In genomic region chr6:26056583-26057350, GRCh38 we compare ENCODE assay signal across 8 cellular contexts. TPM values are rescaled to one million over a fixed set of nuclear protein-coding genes. Genes with fewer than 3 reads are reported as not detected.
A peak's percentile ranks its signal among the peaks of the same experiment; 100 is the strongest.
DNase-seq lines count a peak whose midpoint lies in the region; ATAC-seq and TF ChIP-seq lines count a peak whose summit lies in the region.

No MANE protein-coding gene starts in this region.

- no TSS peak for BruUV-seq in Calu3 (replicated peaks; lab: Mats Ljungman, UMichigan)

- TF ChIP-seq POLR2A in transverse colon (IDR thresholded peaks at IDR 0.05), result no peak

- no peaks in the 10 kb centered on the region for H3K36me3 ChIP-seq in SK-N-MC (ENCODE audit: insufficient read depth, low read length)
- no peaks in the 10 kb centered on the region for H3K36me3 ChIP-seq in duodenal mucosa (ENCODE audit: control insufficient read depth in 1 of 2, insufficient read depth in 2 of 2, low read length in 2 of 2)
- no peaks in the 10 kb centered on the region for H3K36me3 ChIP-seq in mesodermal cell (ENCODE audit: control insufficient read depth, insufficient read depth, low read length)
- H3K36me3 ChIP-seq in transverse colon, result no peaks in the 10 kb centered on the region

- ATAC-seq in HG02610 (IDR thresholded peaks at IDR 0.05; ENCODE audit: unreplicated experiment) (peak; percentile 3), HG02642 (IDR thresholded peaks at IDR 0.05; ENCODE audit: poor library complexity, unreplicated experiment) (no peak)

- TF ChIP-seq CTCF in Calu3 (IDR thresholded peaks at IDR 0.05; ENCODE audit: unreplicated experiment), result no peak
- TF ChIP-seq CTCF in transverse colon (IDR thresholded peaks at IDR 0.05), result no peak

- no peaks in the 10 kb centered on the region for H3K9me3 ChIP-seq in SK-N-MC (ENCODE audit: low read depth, low read length)
- H3K9me3 ChIP-seq in duodenal mucosa (ENCODE audit: control insufficient read depth in 1 of 2, low read length in 2 of 2), result no peaks in the 10 kb centered on the region
- no peaks in the 10 kb centered on the region for H3K9me3 ChIP-seq in mesodermal cell (ENCODE audit: control insufficient read depth, low read length)
- H3K9me3 ChIP-seq in transverse colon, result no peaks in the 10 kb centered on the region

- peaks cover 36% of the 10 kb centered on the region for H3K36me3 Mint-ChIP-seq in Calu3 (ENCODE audit: insufficient read depth, unreplicated experiment)

- peak overlapping the region; percentile 97 for H3K27ac Mint-ChIP-seq in Calu3 (ENCODE audit: unreplicated experiment)

- H3K27me3 ChIP-seq in duodenal mucosa (ENCODE audit: control insufficient read depth in 1 of 2, insufficient read depth in 2 of 2, low read length in 2 of 2) (no peaks in the 10 kb centered on the region), transverse colon (no peaks in the 10 kb centered on the region)

- no peaks in the 10 kb centered on the region for H3K27me3 Mint-ChIP-seq in Calu3 (ENCODE audit: unreplicated experiment)

- peak overlapping the region; percentile 97 for H3K27ac ChIP-seq in SK-N-MC
- peak overlapping the region; percentile 95 for H3K27ac ChIP-seq in duodenal mucosa (ENCODE audit: low read depth, low read length)
- peak overlapping the region; percentile 97 for H3K27ac ChIP-seq in mesodermal cell (ENCODE audit: low read depth, low read length, severe bottlenecking)
- peak overlapping the region; percentile 92 to 100 (median 96) for H3K27ac ChIP-seq in transverse colon

- no peaks in the 10 kb centered on the region for H3K9me3 Mint-ChIP-seq in Calu3 (ENCODE audit: low read depth, unreplicated experiment)

- TF ChIP-seq EP300 in transverse colon (IDR thresholded peaks at IDR 0.05; ENCODE audit: low read depth), result no peak

- in situ Hi-C loops in transverse colon (cut with MboI; ENCODE audit: low pct_ligation_motif_present in 1 of 4, low pct_unique_long_range_greater_than_20kb in 1 of 4, low sequenced_read_pairs in 3 of 4), result loop anchor here in 2 of 4 donors (5.0 kb wide), 1 partner anchor 46 kb away; a partner anchor contains a TSS

- peaks cover 37% of the 10 kb centered on the region for H3K4me1 Mint-ChIP-seq in Calu3 (ENCODE audit: low read depth, unreplicated experiment)

- H3K9ac ChIP-seq in SK-N-MC (ENCODE audit: insufficient read length), result peak overlapping the region; percentile 90
- peak overlapping the region; percentile 89 to 96 for H3K9ac ChIP-seq in duodenal mucosa (ENCODE audit: low read depth in 1 of 2, low read length in 2 of 2)

- H3K4me3 ChIP-seq in SK-N-MC (peak overlapping the region; percentile 75), duodenal mucosa (ENCODE audit: low read depth in 1 of 2, low read length in 2 of 2) (peak overlapping the region; percentile 80 to 88), mesodermal cell (ENCODE audit: extremely low read depth, insufficient read depth, low read length, poor library complexity, severe bottlenecking) (peak overlapping the region; percentile 68), transverse colon (peak overlapping the region; percentile 11 to 90 (median 62))

- H3K4me3 Mint-ChIP-seq in Calu3 (ENCODE audit: low read depth, unreplicated experiment), result peak overlapping the region; percentile 71

- DNase-seq in Calu3 (peak; percentile 16), SK-N-MC (ENCODE audit: low read depth, low spot score) (no peak), transverse colon (peak; percentile 24), OCI-M2 (lab: John Stamatoyannopoulos, UW; ENCODE audit: unreplicated experiment) (no peak)

- H3K4me1 ChIP-seq in duodenal mucosa (ENCODE audit: control insufficient read depth in 1 of 2, insufficient read depth in 2 of 2, low read length in 2 of 2) (peaks cover 11 to 15% of the 10 kb centered on the region in 2 donors), mesodermal cell (ENCODE audit: control insufficient read depth, insufficient read depth, low read length, poor library complexity, severe bottlenecking) (no peaks in the 10 kb centered on the region), transverse colon (peaks cover 0 to 39% (median 13%) of the 10 kb centered on the region in 4 donors)

- 0% methylated on average over 7 to 8 of the region's 14 CpGs for WGBS in mesodermal cell (ENCODE audit: insufficient coverage in 2 of 2), 2 experiments
- WGBS in transverse colon (ENCODE audit: low coverage in 1 of 2), 2 donors, result 0 to 1% methylated on average over 11 to 14 of the region's 14 CpGs

- CTCF ChIA-PET in Calu3 (lab: Charles Lee), result interaction anchor here (1.5 kb wide), 1 partner anchor 30 kb away, joined by 4 read pairs; no protein-coding TSS in a partner anchor

- intact Hi-C loops in Calu3 (cut with micrococcal nuclease; ENCODE audit: unreplicated experiment) (loop anchor here (5.0 kb wide), 2 partner anchors 66 to 141 kb away; a partner anchor contains a TSS), transverse colon (cut with DNase I; ENCODE audit: low total_unique reads) (no loop called here)

RNA-seq across cellular contexts. Expression of gene HFE, which starts 30.5 kb away (rescaled TPM):
- total RNA-seq in Calu3 (2022) (24.9 and 27.1 TPM in 2 replicates), transverse colon (1 to 10 TPM; 1.6 to 7.8 (median 5.0) TPM)
- 1.3 TPM for polyA plus RNA-seq in mesodermal cell (2013, experiment 1 of 2)
- polyA plus RNA-seq in mesodermal cell (2013, experiment 2 of 2), result 0.96 TPM

Comparison
In these comparisons a context has a peak if more than half of its experiments do, and no peak if none do; other contexts are left out.
1. DNase-seq: peak in Calu3 (single experiment) and transverse colon (single experiment); none in SK-N-MC (single experiment) and OCI-M2 (single experiment).
2. Peak in every context shown above with its lines, with median percentiles within 50 percentile points of each other: H3K27ac ChIP-seq and H3K4me3 ChIP-seq.